In genomic region chr9:8718121-8718725, GRCh38 we compare ENCODE assay signal across 16 cellular contexts.
DNase-seq lines count a peak whose midpoint lies in the region; ATAC-seq and TF ChIP-seq lines count a peak whose summit lies in the region.
"Had no signal": no experiment of that assay in that cellular context is flagged by ENCODE, and none has a peak within 500 bp of the region (broad histone marks: within the 10 kb centered on the region; RNA-seq: fewer than 3 reads in every experiment).

No MANE protein-coding gene starts in this region.

- 64% methylated on average over 4 of the region's 4 CpGs for WGBS in hepatocyte (ENCODE audit: low lambda C conversion rate, missing lambda C conversion rate)
- WGBS in adrenal gland, 4 donors, result 67 to 79% (median 77%) methylated on average over 4 of the region's 4 CpGs

- no peak overlapping the region for H3K27ac Mint-ChIP-seq in stimulated activated naive CD8-positive, alpha-beta T cell treated with anti-CD3 and anti-CD28 coated beads, Interleukin-15, amount 100 ng/mL, for 72 hours
- H3K27ac Mint-ChIP-seq: activated CD4-positive, alpha-beta T cell treated with anti-CD3 and anti-CD28 coated beads, Interleukin-2, amount 10 ng/mL, durations not matched to agents 24 days and 14 days had no signal

- ATAC-seq in stimulated activated naive CD8-positive, alpha-beta T cell treated with anti-CD3 and anti-CD28 coated beads, Interleukin-15, Interleukin-2, amounts not matched to agents 100 U/mL and 50 U/mL, for 24 hours, result peak; percentile 52
- no peak for ATAC-seq in stimulated activated naive CD8-positive, alpha-beta T cell treated with anti-CD3 and anti-CD28 coated beads, Interleukin-15, amount 100 ng/mL, for 72 hours
- ATAC-seq: HepG2 had no signal

- no peaks in the 10 kb centered on the region for H4K20me1 ChIP-seq in hepatocyte (ENCODE audit: insufficient read depth, poor library complexity, severe bottlenecking)

- H3K4me1 Mint-ChIP-seq in stimulated activated naive CD8-positive, alpha-beta T cell treated with anti-CD3 and anti-CD28 coated beads, Interleukin-15, amount 100 ng/mL, for 72 hours, result no peaks in the 10 kb centered on the region
- H3K4me1 Mint-ChIP-seq: activated CD4-positive, alpha-beta T cell treated with anti-CD3 and anti-CD28 coated beads, Interleukin-2, amount 10 ng/mL, durations not matched to agents 24 days and 14 days had no signal

- no peaks in the 10 kb centered on the region for H3K27me3 Mint-ChIP-seq in stimulated activated naive CD8-positive, alpha-beta T cell treated with anti-CD3 and anti-CD28 coated beads, Interleukin-15, amount 100 ng/mL, for 72 hours
- H3K27me3 Mint-ChIP-seq: activated CD4-positive, alpha-beta T cell treated with anti-CD3 and anti-CD28 coated beads, Interleukin-2, amount 10 ng/mL, durations not matched to agents 24 days and 14 days had no signal

- H3K9me3 Mint-ChIP-seq in stimulated activated naive CD8-positive, alpha-beta T cell treated with anti-CD3 and anti-CD28 coated beads, Interleukin-15, amount 100 ng/mL, for 72 hours, result no peaks in the 10 kb centered on the region
- H3K9me3 Mint-ChIP-seq: activated CD4-positive, alpha-beta T cell treated with anti-CD3 and anti-CD28 coated beads, Interleukin-2, amount 10 ng/mL, durations not matched to agents 24 days and 14 days; neural crest cell had no signal

- H3K4me3 Mint-ChIP-seq in stimulated activated naive CD8-positive, alpha-beta T cell treated with anti-CD3 and anti-CD28 coated beads, Interleukin-15, amount 100 ng/mL, for 72 hours, result no peak overlapping the region
- H3K4me3 Mint-ChIP-seq: activated CD4-positive, alpha-beta T cell treated with anti-CD3 and anti-CD28 coated beads, Interleukin-2, amount 10 ng/mL, durations not matched to agents 24 days and 14 days; neural crest cell had no signal

- in situ Hi-C loops in brain microvascular endothelial cell (cut with HindIII; ENCODE audit: low pct_ligation_motif_present, low sequenced_read_pairs), result no loop called here

- no peak overlapping the region for H3K4me2 ChIP-seq in hepatocyte

- intact Hi-C loops in adrenal gland (cut with DNase I), result no loop called here

- no peak overlapping the region for H3K27ac ChIP-seq in brain microvascular endothelial cell
- no peak overlapping the region for H3K27ac ChIP-seq in hepatocyte
- no peak overlapping the region for H3K27ac ChIP-seq in adrenal gland

- no peaks in the 10 kb centered on the region for H3K9me2 ChIP-seq in hepatocyte (replicated peaks; ENCODE audit: insufficient read depth)

- H3K79me2 ChIP-seq in hepatocyte, result no peaks in the 10 kb centered on the region

- H3K27me3 ChIP-seq in brain microvascular endothelial cell (replicated peaks), result no peaks in the 10 kb centered on the region
- H3K27me3 ChIP-seq in hepatocyte, result no peaks in the 10 kb centered on the region
- no peaks in the 10 kb centered on the region for H3K27me3 ChIP-seq in adrenal gland

- H3K4me3 ChIP-seq in brain microvascular endothelial cell (ENCODE audit: low read depth, low read length), result no peak overlapping the region
- no peak overlapping the region for H3K4me3 ChIP-seq in hepatocyte
- H3K4me3 ChIP-seq in adrenal gland, result no peak overlapping the region

- H3K4me1 ChIP-seq in hepatocyte (ENCODE audit: insufficient read depth), result no peaks in the 10 kb centered on the region
- no peaks in the 10 kb centered on the region for H3K4me1 ChIP-seq in adrenal gland (replicated peaks in 1 of 2)

- H3K9me3 ChIP-seq in hepatocyte (ENCODE audit: low read depth) (no peaks in the 10 kb centered on the region), adrenal gland (replicated peaks in 1 of 3) (no peaks in the 10 kb centered on the region)

- H3K36me3 ChIP-seq in brain microvascular endothelial cell (replicated peaks) (no peaks in the 10 kb centered on the region), hepatocyte (replicated peaks; ENCODE audit: insufficient read depth, low read depth) (no peaks in the 10 kb centered on the region), adrenal gland (replicated peaks in 1 of 2) (no peaks in the 10 kb centered on the region)

- no peak for TF ChIP-seq CTCF in brain microvascular endothelial cell (IDR thresholded peaks at IDR 0.05; ENCODE audit: low read depth, low read length, missing control alignments)
- no peak for TF ChIP-seq CTCF in hepatocyte (IDR thresholded peaks at IDR 0.05; ENCODE audit: poor library complexity)
- TF ChIP-seq CTCF in adrenal gland (IDR thresholded peaks at IDR 0.05), result no peak

- no peak overlapping the region for H2AFZ ChIP-seq in hepatocyte

- DNase-seq in stimulated activated naive CD8-positive, alpha-beta T cell treated with anti-CD3 and anti-CD28 coated beads, Interleukin-15, Interleukin-2, amounts not matched to agents 100 U/mL and 50 U/mL, for 24 hours, result no peak
- DNase-seq in stimulated activated naive CD8-positive, alpha-beta T cell treated with anti-CD3 and anti-CD28 coated beads, Interleukin-15, amount 100 ng/mL, for 72 hours, result no peak
- DNase-seq in brain microvascular endothelial cell (peak; percentile 68), hepatocyte (ENCODE audit: low spot score) (peak; percentile 11), adrenal gland (no peak), T-helper 1 cell (no peak), HCEC 1CT (no peak), dedifferentiated amniotic fluid mesenchymal stem cell (ENCODE audit: extremely low spot score) (no peak)
- DNase-seq: activated CD4-positive, alpha-beta T cell treated with anti-CD3 and anti-CD28 coated beads, Interleukin-2, amount 10 ng/mL, durations not matched to agents 24 days and 14 days; activated naive CD4-positive, alpha-beta T cell treated with Interleukin-2 at 50 U/mL for 16 hours; effector memory CD4-positive, alpha-beta T cell; GDM1; NCI-H2029; SHP77 treated with DMSO at 0.1 percent for 48 hours had no signal

- TF ChIP-seq POLR2A in adrenal gland (IDR thresholded peaks at IDR 0.05), result no peak

Comparison
In these comparisons a context has a peak if more than half of its experiments do, and no peak if none do; other contexts are left out.
1. DNase-seq: peak in brain microvascular endothelial cell (single experiment) and hepatocyte (single experiment); none in stimulated activated naive CD8-positive, alpha-beta T cell treated with anti-CD3 and anti-CD28 coated beads, Interleukin-15, Interleukin-2, amounts not matched to agents 100 U/mL and 50 U/mL, for 24 hours (single experiment), stimulated activated naive CD8-positive, alpha-beta T cell treated with anti-CD3 and anti-CD28 coated beads, Interleukin-15, amount 100 ng/mL, for 72 hours (0 of 2), adrenal gland (0 of 7), T-helper 1 cell (0 of 5), HCEC 1CT (single experiment) and dedifferentiated amniotic fluid mesenchymal stem cell (single experiment).